Comparison of ENCODE assay signal across 9 cellular contexts in genomic region chr19:55340784-55341147, GRCh38. TPM values are rescaled to one million over a fixed set of nuclear protein-coding genes. Genes with fewer than 3 reads are reported as not detected.
DNase-seq lines count a peak whose midpoint lies in the region; ATAC-seq, FAIRE-seq and TF ChIP-seq lines count a peak whose summit lies in the region.
"Had no signal": no experiment of that assay in that cellular context is flagged by ENCODE, and none has a peak within 500 bp of the region (broad histone marks: within the 10 kb centered on the region; RNA-seq: fewer than 3 reads in every experiment).

No MANE protein-coding gene starts in this region.

- no peak for FAIRE-seq in HepG2 (lab: Jason Lieb, UNC)

- TF ChIP-seq EP300 in HepG2 (IDR thresholded peaks at IDR 0.05; ENCODE audit: low read depth in 2 of 2, low read length in 2 of 2) (no peak), HepG2 (CRISPR knock-in tag; IDR thresholded peaks at IDR 0.05; ENCODE audit: borderline replicate concordance) (no peak)

- TF ChIP-seq POLR2A in HepG2 (IDR thresholded peaks at IDR 0.05; ENCODE audit: insufficient read depth in 1 of 2, low read depth in 2 of 2, low read length in 2 of 2) = no peak

- intact Hi-C loops in HepG2 (cut with micrococcal nuclease; ENCODE audit: unreplicated experiment) (no loop called here), tibial artery (cut with DNase I; ENCODE audit: low total_unique reads) (loop anchor here (5.0 kb wide), 1 partner anchor 38 kb away; no protein-coding TSS in a partner anchor)

- peak overlapping the region; percentile 72 for H3K4me3 ChIP-seq in HUES64 (ENCODE audit: low read length)
- H3K4me3 ChIP-seq in HepG2 (replicated peaks in 1 of 3; ENCODE audit: insufficient read depth in 1 of 3, low read depth in 2 of 3, low read length in 3 of 3) = peak overlapping the region; percentile 82 to 99 (median 91)
- peak overlapping the region; percentile 75 to 77 for H3K4me3 ChIP-seq in tibial artery

- H3K27me3 Mint-ChIP-seq in activated naive CD8-positive, alpha-beta T cell treated with anti-CD3 and anti-CD28 coated beads for 36 hours = peaks cover 3% of the 10 kb centered on the region

- H3K36me3 Mint-ChIP-seq in activated naive CD8-positive, alpha-beta T cell treated with anti-CD3 and anti-CD28 coated beads for 36 hours = peaks cover 6% of the 10 kb centered on the region

- H3K36me3 ChIP-seq in HUES64 (ENCODE audit: insufficient read depth, low read length) (peaks cover 21% of the 10 kb centered on the region), HepG2 (replicated peaks in 1 of 2; ENCODE audit: control insufficient read depth in 1 of 2, insufficient read depth in 2 of 2, low read length in 2 of 2) (peaks cover 2 to 7% of the 10 kb centered on the region in 2 experiments; a peak in 3 of 5 replicates), tibial artery (peaks cover 8 to 30% (median 18%) of the 10 kb centered on the region in 3 donors)

- POLR2A ChIA-PET in HepG2 (lab: Yijun Ruan, JAX) = interaction anchor here (0.6 to 0.7 kb wide), 3 partner anchors 67 to 200 kb away, joined by 3 read pairs; partner anchors contain the start of gene UBE2S

- H2AFZ ChIP-seq in HepG2 (ENCODE audit: low read length) = no peak overlapping the region

- H3K4me1 ChIP-seq in HUES64 (ENCODE audit: insufficient read depth, low read length) = peaks cover 12% of the 10 kb centered on the region
- peaks cover 27% of the 10 kb centered on the region for H3K4me1 ChIP-seq in HepG2 (ENCODE audit: insufficient read depth, low read length)
- peaks cover 0 to 23% (median 21%) of the 10 kb centered on the region in 4 donors for H3K4me1 ChIP-seq in tibial artery

- TF ChIP-seq CTCF in HepG2 (CRISPR knock-in tag; IDR thresholded peaks at IDR 0.05) (peak; percentile 59), tibial artery (IDR thresholded peaks at IDR 0.05) (no peak)

- peak overlapping the region; percentile 89 for H3K4me3 Mint-ChIP-seq in activated naive CD8-positive, alpha-beta T cell treated with anti-CD3 and anti-CD28 coated beads for 36 hours

- H3K4me2 ChIP-seq in HepG2 (ENCODE audit: low read depth, low read length) = peak overlapping the region; percentile 81

- in situ Hi-C loops in HepG2 (cut with HindIII; ENCODE audit: extremely low pct_ligation_motif_present, low pct_unique_long_range_greater_than_20kb) = no loop called here

- no peaks in the 10 kb centered on the region for H3K9me3 Mint-ChIP-seq in activated naive CD8-positive, alpha-beta T cell treated with anti-CD3 and anti-CD28 coated beads for 36 hours

- ATAC-seq in HepG2 (0 out of 3 replicates have a peak, but pooled peaks have one; percentile 1), HG03039 (IDR thresholded peaks at IDR 0.05; ENCODE audit: unreplicated experiment) (no peak), HG03342 (IDR thresholded peaks at IDR 0.05; ENCODE audit: unreplicated experiment) (no peak)

- TF ChIP-seq RAD21 in HepG2 (CRISPR knock-in tag; IDR thresholded peaks at IDR 0.05) = no peak

- H3K9ac ChIP-seq in HUES64 (ENCODE audit: low read depth, low read length) = peak overlapping the region; percentile 63
- H3K9ac ChIP-seq in HepG2 (ENCODE audit: insufficient read depth, low read depth, low read length) = peak overlapping the region; percentile 95

- H3K27ac ChIP-seq in HUES64 (ENCODE audit: low read depth, low read length) = peak overlapping the region; percentile 73; the same call in 1 of the 2 replicates
- peak overlapping the region; percentile 75 for H3K27ac ChIP-seq in HepG2 (ENCODE audit: extremely low read length, insufficient read depth, low read length)
- H3K27ac ChIP-seq in tibial artery = peak overlapping the region; percentile 89

- under 1% methylated on average over 22 of the region's 24 CpGs for WGBS in HUES64
- under 1% methylated on average over 24 of the region's 24 CpGs for WGBS in HepG2 (ENCODE audit: low lambda C conversion rate)

- no peaks in the 10 kb centered on the region for H3K9me3 ChIP-seq in HUES64 (ENCODE audit: insufficient read depth, low read depth, low read length)
- H3K9me3 ChIP-seq in HepG2 (ENCODE audit: low read length) = no peaks in the 10 kb centered on the region
- H3K9me3 ChIP-seq in tibial artery = no peaks in the 10 kb centered on the region

- CTCF ChIA-PET in HepG2 (lab: Yijun Ruan, JAX; ENCODE audit: low intra/inter-chr PET ratio, low total read pairs) = no interaction called here

- H3K4me1 Mint-ChIP-seq in activated naive CD8-positive, alpha-beta T cell treated with anti-CD3 and anti-CD28 coated beads for 36 hours = peaks cover 12% of the 10 kb centered on the region

- H4K20me1 ChIP-seq in HepG2 (ENCODE audit: insufficient read depth, low read length) = peaks cover 3% of the 10 kb centered on the region; the same call in 1 of the 2 replicates

- H3K27me3 ChIP-seq in HUES64 (ENCODE audit: insufficient read depth, low read length) (no peaks in the 10 kb centered on the region), HepG2 (ENCODE audit: control insufficient read depth in 1 of 2, insufficient read depth in 2 of 2, low read length in 2 of 2) (no peaks in the 10 kb centered on the region; a peak in 1 of 5 replicates), tibial artery (peaks cover 0 to 8% of the 10 kb centered on the region in 2 donors)

- DNase-seq in COLO668 (lab: John Stamatoyannopoulos, UW; ENCODE audit: unreplicated experiment) (peak; percentile 67), HepG2 (ENCODE audit: low spot score) (no peak), tibial artery (no peak), NCI-H446 (lab: John Stamatoyannopoulos, UW) (no peak)
- DNase-seq in activated naive CD8-positive, alpha-beta T cell treated with anti-CD3 and anti-CD28 coated beads for 36 hours = peak; percentile 40

- peaks cover 5% of the 10 kb centered on the region for H3K79me2 ChIP-seq in HepG2 (ENCODE audit: insufficient read depth, low read length)

- peak overlapping the region; percentile 88 for H3K27ac Mint-ChIP-seq in activated naive CD8-positive, alpha-beta T cell treated with anti-CD3 and anti-CD28 coated beads for 36 hours

- no TSS peak for BruUV-seq in HepG2 (replicated peaks; lab: Mats Ljungman, UMichigan)

RNA-seq across cellular contexts. Expression of gene KMT5C, which starts 1.1 kb away (rescaled TPM):
- 13.4 TPM for polyA plus RNA-seq in HUES64 (2013, experiment 1 of 2)
- polyA plus RNA-seq in HUES64 (2013, experiment 2 of 2) = 15.2 TPM
- total RNA-seq in activated naive CD8-positive, alpha-beta T cell treated with anti-CD3 and anti-CD28 coated beads for 36 hours = 10 to 100 TPM; 14.9 to 15.4 TPM
- total RNA-seq in HepG2 (2016; rRNA removed; fragmentation: Illumina TruSeq; extraction: Trizol) = 2.1 and 5.5 TPM in 2 replicates
- total RNA-seq in HepG2 (2016; cell fraction: cytosol; rRNA removed; fragmentation: Illumina TruSeq; extraction: Trizol; ENCODE audit: low read depth) = 1.8 and 2.2 TPM in 2 replicates
- 1.8 and 4.7 TPM in 2 replicates for total RNA-seq in HepG2 (2016; cell fraction: insoluble cytoplasmic fraction; rRNA removed; fragmentation: Illumina TruSeq; extraction: Trizol)
- total RNA-seq in HepG2 (2016; cell fraction: membrane; rRNA removed; fragmentation: Illumina TruSeq; extraction: Trizol) = 3.9 and 4.5 TPM in 2 replicates
- total RNA-seq in HepG2 (2016; cell fraction: nucleus; rRNA removed; fragmentation: Illumina TruSeq; extraction: Trizol) = 5.3 and 6.2 TPM in 2 replicates
- 9.0 and 11.8 TPM in 2 replicates for polyA plus RNA-seq in HepG2 (2011; rRNA removed)
- 6.6 and 8.7 TPM in 2 replicates for polyA plus RNA-seq in HepG2 (2011; cell fraction: cytosol; rRNA removed)
- polyA plus RNA-seq in HepG2 (2011; cell fraction: nucleus; rRNA removed) = 46.8 and 58.8 TPM in 2 replicates
- 10.0 and 13.2 TPM in 2 replicates for polyA plus RNA-seq in HepG2 (2012)
- polyA plus RNA-seq in HepG2 (2016; cell fraction: cytosol; fragmentation: Illumina TruSeq; extraction: Trizol; ENCODE audit: low read depth) = 1.3 and 1.4 TPM in 2 replicates
- 2.6 and 4.4 TPM in 2 replicates for polyA plus RNA-seq in HepG2 (2016; cell fraction: insoluble cytoplasmic fraction; fragmentation: Illumina TruSeq; extraction: Trizol; ENCODE audit: low read depth)
- 2.5 and 3.8 TPM in 2 replicates for polyA plus RNA-seq in HepG2 (2016; cell fraction: membrane; fragmentation: Illumina TruSeq; extraction: Trizol; ENCODE audit: low read depth)
- polyA plus RNA-seq in HepG2 (2016; cell fraction: nucleus; fragmentation: Illumina TruSeq; extraction: Trizol; ENCODE audit: insufficient read depth, low read depth) = 14.7 and 16.2 TPM in 2 replicates
- 9.0 and 17.8 TPM in 2 replicates for polyA minus RNA-seq in HepG2 (2011; rRNA and poly(A)+ RNA removed; ENCODE audit: low replicate concordance)
- 4.7 and 5.3 TPM in 2 replicates for polyA minus RNA-seq in HepG2 (2011; cell fraction: cytosol; rRNA and poly(A)+ RNA removed)
- 7.0 and 12.1 TPM in 2 replicates for polyA minus RNA-seq in HepG2 (2011; cell fraction: nucleus; rRNA and poly(A)+ RNA removed)

RNA-seq across cellular contexts. Expression of gene COX6B2, which starts 13.8 kb away (rescaled TPM):
- 0.90 TPM for polyA plus RNA-seq in HUES64 (2013, experiment 1 of 2)
- 1.4 TPM for polyA plus RNA-seq in HUES64 (2013, experiment 2 of 2)
- total RNA-seq in activated naive CD8-positive, alpha-beta T cell treated with anti-CD3 and anti-CD28 coated beads for 36 hours = not detected
- not detected in 2 replicates for total RNA-seq in HepG2 (2016; rRNA removed; fragmentation: Illumina TruSeq; extraction: Trizol)
- not detected in 2 replicates for total RNA-seq in HepG2 (2016; cell fraction: cytosol; rRNA removed; fragmentation: Illumina TruSeq; extraction: Trizol; ENCODE audit: low read depth)
- not detected in 2 replicates for total RNA-seq in HepG2 (2016; cell fraction: insoluble cytoplasmic fraction; rRNA removed; fragmentation: Illumina TruSeq; extraction: Trizol)
- not detected in 2 replicates for total RNA-seq in HepG2 (2016; cell fraction: membrane; rRNA removed; fragmentation: Illumina TruSeq; extraction: Trizol)
- not detected in 2 replicates for total RNA-seq in HepG2 (2016; cell fraction: nucleus; rRNA removed; fragmentation: Illumina TruSeq; extraction: Trizol)
- polyA plus RNA-seq in HepG2 (2011; rRNA removed) = 0.16 and 0.21 TPM in 2 replicates
- polyA plus RNA-seq in HepG2 (2011; cell fraction: cytosol; rRNA removed) = 0.04 and 0.05 TPM in 2 replicates
- polyA plus RNA-seq in HepG2 (2011; cell fraction: nucleus; rRNA removed) = 0.43 and 1.4 TPM in 2 replicates
- polyA plus RNA-seq in HepG2 (2012) = 0.28 TPM in 2 replicates
- not detected in 2 replicates for polyA plus RNA-seq in HepG2 (2016; cell fraction: cytosol; fragmentation: Illumina TruSeq; extraction: Trizol; ENCODE audit: low read depth)
- not detected in 2 replicates for polyA plus RNA-seq in HepG2 (2016; cell fraction: insoluble cytoplasmic fraction; fragmentation: Illumina TruSeq; extraction: Trizol; ENCODE audit: low read depth)
- polyA plus RNA-seq in HepG2 (2016; cell fraction: membrane; fragmentation: Illumina TruSeq; extraction: Trizol; ENCODE audit: low read depth) = not detected in 2 replicates
- polyA plus RNA-seq in HepG2 (2016; cell fraction: nucleus; fragmentation: Illumina TruSeq; extraction: Trizol; ENCODE audit: insufficient read depth, low read depth) = not detected in 2 replicates
- 0.16 TPM in 1 of 2 replicates, not detected in the other for polyA minus RNA-seq in HepG2 (2011; rRNA and poly(A)+ RNA removed; ENCODE audit: low replicate concordance)
- not detected in 2 replicates for polyA minus RNA-seq in HepG2 (2011; cell fraction: cytosol; rRNA and poly(A)+ RNA removed)
- not detected in 2 replicates for polyA minus RNA-seq in HepG2 (2011; cell fraction: nucleus; rRNA and poly(A)+ RNA removed)

RNA-seq across cellular contexts. Expression of gene TMEM150B, which starts 15.6 kb away (rescaled TPM):
- polyA plus RNA-seq in HUES64 (2013, experiment 1 of 2) = not detected
- not detected for polyA plus RNA-seq in HUES64 (2013, experiment 2 of 2)
- total RNA-seq in activated naive CD8-positive, alpha-beta T cell treated with anti-CD3 and anti-CD28 coated beads for 36 hours = not detected
- 0.74 and 1.3 TPM in 2 replicates for total RNA-seq in HepG2 (2016; rRNA removed; fragmentation: Illumina TruSeq; extraction: Trizol)
- 0.79 and 1.0 TPM in 2 replicates for total RNA-seq in HepG2 (2016; cell fraction: cytosol; rRNA removed; fragmentation: Illumina TruSeq; extraction: Trizol; ENCODE audit: low read depth)
- 0.70 and 1.0 TPM in 2 replicates for total RNA-seq in HepG2 (2016; cell fraction: insoluble cytoplasmic fraction; rRNA removed; fragmentation: Illumina TruSeq; extraction: Trizol)
- 0.62 and 0.77 TPM in 2 replicates for total RNA-seq in HepG2 (2016; cell fraction: membrane; rRNA removed; fragmentation: Illumina TruSeq; extraction: Trizol)
- total RNA-seq in HepG2 (2016; cell fraction: nucleus; rRNA removed; fragmentation: Illumina TruSeq; extraction: Trizol) = 0.84 and 1.5 TPM in 2 replicates
- polyA plus RNA-seq in HepG2 (2011; rRNA removed) = 1.8 and 2.9 TPM in 2 replicates
- 2.4 and 2.5 TPM in 2 replicates for polyA plus RNA-seq in HepG2 (2011; cell fraction: cytosol; rRNA removed)
- 6.2 and 7.0 TPM in 2 replicates for polyA plus RNA-seq in HepG2 (2011; cell fraction: nucleus; rRNA removed)
- polyA plus RNA-seq in HepG2 (2012) = 3.3 and 3.4 TPM in 2 replicates
- polyA plus RNA-seq in HepG2 (2016; cell fraction: cytosol; fragmentation: Illumina TruSeq; extraction: Trizol; ENCODE audit: low read depth) = 0.33 and 0.50 TPM in 2 replicates
- 0.37 and 0.74 TPM in 2 replicates for polyA plus RNA-seq in HepG2 (2016; cell fraction: insoluble cytoplasmic fraction; fragmentation: Illumina TruSeq; extraction: Trizol; ENCODE audit: low read depth)
- 0.28 and 1.2 TPM in 2 replicates for polyA plus RNA-seq in HepG2 (2016; cell fraction: membrane; fragmentation: Illumina TruSeq; extraction: Trizol; ENCODE audit: low read depth)
- polyA plus RNA-seq in HepG2 (2016; cell fraction: nucleus; fragmentation: Illumina TruSeq; extraction: Trizol; ENCODE audit: insufficient read depth, low read depth) = 1.7 and 1.9 TPM in 2 replicates
- 5.1 TPM in 1 of 2 replicates, not detected in the other for polyA minus RNA-seq in HepG2 (2011; rRNA and poly(A)+ RNA removed; ENCODE audit: low replicate concordance)
- 1.9 and 2.7 TPM in 2 replicates for polyA minus RNA-seq in HepG2 (2011; cell fraction: cytosol; rRNA and poly(A)+ RNA removed)
- 1.4 and 1.5 TPM in 2 replicates for polyA minus RNA-seq in HepG2 (2011; cell fraction: nucleus; rRNA and poly(A)+ RNA removed)

RNA-seq across cellular contexts. Expression of gene GARIN5B, which starts 22.3 kb away (rescaled TPM):
- polyA plus RNA-seq in HUES64 (2013, experiment 1 of 2) = not detected
- not detected for polyA plus RNA-seq in HUES64 (2013, experiment 2 of 2)
- total RNA-seq in activated naive CD8-positive, alpha-beta T cell treated with anti-CD3 and anti-CD28 coated beads for 36 hours = not detected
- not detected in 2 replicates for total RNA-seq in HepG2 (2016; rRNA removed; fragmentation: Illumina TruSeq; extraction: Trizol)
- not detected in 2 replicates for total RNA-seq in HepG2 (2016; cell fraction: cytosol; rRNA removed; fragmentation: Illumina TruSeq; extraction: Trizol; ENCODE audit: low read depth)
- total RNA-seq in HepG2 (2016; cell fraction: insoluble cytoplasmic fraction; rRNA removed; fragmentation: Illumina TruSeq; extraction: Trizol) = not detected in 2 replicates
- total RNA-seq in HepG2 (2016; cell fraction: membrane; rRNA removed; fragmentation: Illumina TruSeq; extraction: Trizol) = not detected in 2 replicates
- not detected in 2 replicates for total RNA-seq in HepG2 (2016; cell fraction: nucleus; rRNA removed; fragmentation: Illumina TruSeq; extraction: Trizol)
- 0.03 TPM in 1 of 2 replicates, not detected in the other for polyA plus RNA-seq in HepG2 (2011; rRNA removed)
- not detected in 2 replicates for polyA plus RNA-seq in HepG2 (2011; cell fraction: cytosol; rRNA removed)
- 0.31 and 0.59 TPM in 2 replicates for polyA plus RNA-seq in HepG2 (2011; cell fraction: nucleus; rRNA removed)
- polyA plus RNA-seq in HepG2 (2012) = 0.09 TPM in 1 of 2 replicates, not detected in the other
- polyA plus RNA-seq in HepG2 (2016; cell fraction: cytosol; fragmentation: Illumina TruSeq; extraction: Trizol; ENCODE audit: low read depth) = not detected in 2 replicates
- not detected in 2 replicates for polyA plus RNA-seq in HepG2 (2016; cell fraction: insoluble cytoplasmic fraction; fragmentation: Illumina TruSeq; extraction: Trizol; ENCODE audit: low read depth)
- not detected in 2 replicates for polyA plus RNA-seq in HepG2 (2016; cell fraction: membrane; fragmentation: Illumina TruSeq; extraction: Trizol; ENCODE audit: low read depth)
- not detected in 2 replicates for polyA plus RNA-seq in HepG2 (2016; cell fraction: nucleus; fragmentation: Illumina TruSeq; extraction: Trizol; ENCODE audit: insufficient read depth, low read depth)
- not detected in 2 replicates for polyA minus RNA-seq in HepG2 (2011; rRNA and poly(A)+ RNA removed; ENCODE audit: low replicate concordance)
- not detected in 2 replicates for polyA minus RNA-seq in HepG2 (2011; cell fraction: cytosol; rRNA and poly(A)+ RNA removed)
- 0.25 TPM in 1 of 2 replicates, not detected in the other for polyA minus RNA-seq in HepG2 (2011; cell fraction: nucleus; rRNA and poly(A)+ RNA removed)
- total RNA-seq: T-helper 2 cell treated with Interferon-gamma antibody and Interleukin-4, amounts not matched to agents 100 ng/mL and 5 ng/mL, for 36 hours had no signal

RNA-seq across cellular contexts. Expression of gene IL11, which starts 29.5 kb away (rescaled TPM):
- polyA plus RNA-seq in HUES64 (2013, experiment 1 of 2) = 0.65 TPM
- 1.1 TPM for polyA plus RNA-seq in HUES64 (2013, experiment 2 of 2)
- total RNA-seq in activated naive CD8-positive, alpha-beta T cell treated with anti-CD3 and anti-CD28 coated beads for 36 hours = not detected
- total RNA-seq in HepG2 (2016; rRNA removed; fragmentation: Illumina TruSeq; extraction: Trizol) = 2.9 and 3.0 TPM in 2 replicates
- total RNA-seq in HepG2 (2016; cell fraction: cytosol; rRNA removed; fragmentation: Illumina TruSeq; extraction: Trizol; ENCODE audit: low read depth) = 3.4 and 3.8 TPM in 2 replicates
- 1.8 and 3.5 TPM in 2 replicates for total RNA-seq in HepG2 (2016; cell fraction: insoluble cytoplasmic fraction; rRNA removed; fragmentation: Illumina TruSeq; extraction: Trizol)
- total RNA-seq in HepG2 (2016; cell fraction: membrane; rRNA removed; fragmentation: Illumina TruSeq; extraction: Trizol) = 6.4 and 6.5 TPM in 2 replicates
- total RNA-seq in HepG2 (2016; cell fraction: nucleus; rRNA removed; fragmentation: Illumina TruSeq; extraction: Trizol) = 1.9 and 2.4 TPM in 2 replicates
- 2.5 and 4.5 TPM in 2 replicates for polyA plus RNA-seq in HepG2 (2011; rRNA removed)
- 2.8 and 3.0 TPM in 2 replicates for polyA plus RNA-seq in HepG2 (2011; cell fraction: cytosol; rRNA removed)
- polyA plus RNA-seq in HepG2 (2011; cell fraction: nucleus; rRNA removed) = 5.1 and 7.0 TPM in 2 replicates
- polyA plus RNA-seq in HepG2 (2012) = 0.95 and 4.9 TPM in 2 replicates
- polyA plus RNA-seq in HepG2 (2016; cell fraction: cytosol; fragmentation: Illumina TruSeq; extraction: Trizol; ENCODE audit: low read depth) = 3.0 and 3.3 TPM in 2 replicates
- 2.0 and 2.8 TPM in 2 replicates for polyA plus RNA-seq in HepG2 (2016; cell fraction: insoluble cytoplasmic fraction; fragmentation: Illumina TruSeq; extraction: Trizol; ENCODE audit: low read depth)
- 3.5 and 3.7 TPM in 2 replicates for polyA plus RNA-seq in HepG2 (2016; cell fraction: membrane; fragmentation: Illumina TruSeq; extraction: Trizol; ENCODE audit: low read depth)
- 3.7 and 4.1 TPM in 2 replicates for polyA plus RNA-seq in HepG2 (2016; cell fraction: nucleus; fragmentation: Illumina TruSeq; extraction: Trizol; ENCODE audit: insufficient read depth, low read depth)
- 0.89 and 2.4 TPM in 2 replicates for polyA minus RNA-seq in HepG2 (2011; rRNA and poly(A)+ RNA removed; ENCODE audit: low replicate concordance)
- polyA minus RNA-seq in HepG2 (2011; cell fraction: cytosol; rRNA and poly(A)+ RNA removed) = 2.2 and 2.6 TPM in 2 replicates
- 0.62 and 0.77 TPM in 2 replicates for polyA minus RNA-seq in HepG2 (2011; cell fraction: nucleus; rRNA and poly(A)+ RNA removed)

Comparison
In these comparisons a context has a peak if more than half of its experiments do, and no peak if none do; other contexts are left out.
1. DNase-seq: peak in COLO668 (single experiment) and activated naive CD8-positive, alpha-beta T cell treated with anti-CD3 and anti-CD28 coated beads for 36 hours (single experiment); none in HepG2 (single experiment), tibial artery (0 of 2) and NCI-H446 (0 of 2).
2. Peak in every context shown above with its lines, with median percentiles within 50 percentile points of each other: H3K27ac ChIP-seq and H3K4me3 ChIP-seq.